31 cellular contexts compared by ENCODE assay signal in genomic region chr11:74626604-74627003, GRCh38.
"Had no signal": no experiment of that assay in that cellular context is flagged by ENCODE, and none has a peak within 500 bp of the region (broad histone marks: within the 10 kb centered on the region; RNA-seq: fewer than 3 reads in every experiment).

No MANE protein-coding gene starts in this region.

- DNase-seq: naive thymus-derived CD4-positive, alpha-beta T cell; natural killer cell; occipital lobe; ovary; posterior cingulate gyrus; psoas muscle; right cardiac atrium; spleen; stimulated activated CD4-positive, alpha-beta T cell treated with anti-CD3 and anti-CD28 coated beads, Interleukin-12 subunit alpha, Interleukin-12 subunit beta, amount 100 ng/mL, for 4 hours; stimulated activated CD4-positive, alpha-beta T cell treated with anti-CD3 and anti-CD28 coated beads, Interleukin-1b, Interleukin-23, amount 100 ng/mL, for 48 hours; stimulated activated CD4-positive, alpha-beta T cell treated with anti-CD3 and anti-CD28 coated beads, Interleukin-4, amount 100 ng/mL, for 1 hour; stimulated activated CD4-positive, alpha-beta T cell treated with anti-CD3 and anti-CD28 coated beads, Interleukin-4, amount 100 ng/mL, for 4 hours; stimulated activated CD8-positive, alpha-beta memory T cell treated with anti-CD3 and anti-CD28 coated beads, Interleukin-4, amount 100 ng/mL, for 48 hours; stimulated activated naive CD4-positive, alpha-beta T cell; stimulated activated naive CD8-positive, alpha-beta T cell treated with anti-CD3 and anti-CD28 coated beads, Interleukin-15, amount 100 ng/mL, for 72 hours; stimulated activated naive CD8-positive, alpha-beta T cell treated with anti-CD3 and anti-CD28 coated beads, Interleukin-15, Interleukin-2, amounts not matched to agents 100 U/mL and 50 U/mL, for 24 hours; substantia nigra; testis; tibial artery; transverse colon; upper lobe of left lung had no signal

- FAIRE-seq: urothelium cell line had no signal

- H3K4me2 ChIP-seq: neural progenitor cell, smooth muscle cell had no signal

- H3K36me3 Mint-ChIP-seq: natural killer cell had no signal

- H3K79me2 ChIP-seq: parathyroid adenoma had no signal

- H3K27ac Mint-ChIP-seq: naive thymus-derived CD4-positive, alpha-beta T cell; natural killer cell; nephron; neural progenitor cell; progenitor cell of endocrine pancreas; stimulated activated memory B cell treated with anti-CD40 and anti-IgM and Interleukin-4, amounts not matched to agents 10 μg/mL and 1 μg/mL and 100 μg/mL, for 72 hours; stimulated activated naive CD8-positive, alpha-beta T cell treated with anti-CD3 and anti-CD28 coated beads, Interleukin-15, amount 100 ng/mL, for 72 hours had no signal

- H3K4me1 ChIP-seq: parathyroid adenoma, psoas muscle, spleen, suprapubic skin, testis, tibial artery, upper lobe of left lung had no signal

- H3K4me3 Mint-ChIP-seq: naive thymus-derived CD4-positive, alpha-beta T cell; natural killer cell; nephron; neural progenitor cell; stimulated activated memory B cell treated with anti-CD40 and anti-IgM and Interleukin-4, amounts not matched to agents 10 μg/mL and 1 μg/mL and 100 μg/mL, for 72 hours; stimulated activated naive CD8-positive, alpha-beta T cell treated with anti-CD3 and anti-CD28 coated beads, Interleukin-15, amount 100 ng/mL, for 72 hours had no signal

- H3K27ac ChIP-seq: neural progenitor cell, ovary, parathyroid adenoma, psoas muscle, skin epidermis, spleen, suprapubic skin, testis, tibial artery, transverse colon, upper lobe of left lung had no signal

- H2AFZ ChIP-seq: neural progenitor cell, parathyroid adenoma had no signal

- H3K9me3 ChIP-seq: ovary, psoas muscle, spleen, suprapubic skin, testis, tibial artery, transverse colon, upper lobe of left lung had no signal

- H3K9me3 Mint-ChIP-seq: naive thymus-derived CD4-positive, alpha-beta T cell; natural killer cell; nephron; neural progenitor cell; stimulated activated memory B cell treated with anti-CD40 and anti-IgM and Interleukin-4, amounts not matched to agents 10 μg/mL and 1 μg/mL and 100 μg/mL, for 72 hours; stimulated activated naive CD8-positive, alpha-beta T cell treated with anti-CD3 and anti-CD28 coated beads, Interleukin-15, amount 100 ng/mL, for 72 hours had no signal

- H3K9ac ChIP-seq: neural progenitor cell, parathyroid adenoma had no signal

- H3K27me3 Mint-ChIP-seq: naive thymus-derived CD4-positive, alpha-beta T cell; progenitor cell of endocrine pancreas; stimulated activated memory B cell treated with anti-CD40 and anti-IgM and Interleukin-4, amounts not matched to agents 10 μg/mL and 1 μg/mL and 100 μg/mL, for 72 hours; stimulated activated naive CD8-positive, alpha-beta T cell treated with anti-CD3 and anti-CD28 coated beads, Interleukin-15, amount 100 ng/mL, for 72 hours had no signal

- H3K4me1 Mint-ChIP-seq: neural progenitor cell; stimulated activated naive CD8-positive, alpha-beta T cell treated with anti-CD3 and anti-CD28 coated beads, Interleukin-15, amount 100 ng/mL, for 72 hours had no signal

- ATAC-seq: naive thymus-derived CD4-positive, alpha-beta T cell; natural killer cell; psoas muscle; right cardiac atrium; sciatic nerve; stimulated activated memory B cell treated with anti-CD40 and anti-IgM and Interleukin-4, amounts not matched to agents 10 μg/mL and 1 μg/mL and 100 μg/mL, for 72 hours; stimulated activated naive CD8-positive, alpha-beta T cell treated with anti-CD3 and anti-CD28 coated beads, Interleukin-15, Interleukin-2, amounts not matched to agents 100 U/mL and 50 U/mL, for 24 hours had no signal

- H3K36me3 ChIP-seq: ovary had no signal

- H3K27me3 ChIP-seq: neural progenitor cell, ovary, spleen, suprapubic skin, testis, tibial artery, transverse colon, upper lobe of left lung had no signal

- H3K4me3 ChIP-seq: neural progenitor cell, ovary, psoas muscle, skin epidermis, smooth muscle cell, spleen, suprapubic skin, testis, tibial artery, transverse colon, upper lobe of left lung had no signal
